Comparison of ENCODE assay signal across 1 cellular context in the genomic region with DNA sequence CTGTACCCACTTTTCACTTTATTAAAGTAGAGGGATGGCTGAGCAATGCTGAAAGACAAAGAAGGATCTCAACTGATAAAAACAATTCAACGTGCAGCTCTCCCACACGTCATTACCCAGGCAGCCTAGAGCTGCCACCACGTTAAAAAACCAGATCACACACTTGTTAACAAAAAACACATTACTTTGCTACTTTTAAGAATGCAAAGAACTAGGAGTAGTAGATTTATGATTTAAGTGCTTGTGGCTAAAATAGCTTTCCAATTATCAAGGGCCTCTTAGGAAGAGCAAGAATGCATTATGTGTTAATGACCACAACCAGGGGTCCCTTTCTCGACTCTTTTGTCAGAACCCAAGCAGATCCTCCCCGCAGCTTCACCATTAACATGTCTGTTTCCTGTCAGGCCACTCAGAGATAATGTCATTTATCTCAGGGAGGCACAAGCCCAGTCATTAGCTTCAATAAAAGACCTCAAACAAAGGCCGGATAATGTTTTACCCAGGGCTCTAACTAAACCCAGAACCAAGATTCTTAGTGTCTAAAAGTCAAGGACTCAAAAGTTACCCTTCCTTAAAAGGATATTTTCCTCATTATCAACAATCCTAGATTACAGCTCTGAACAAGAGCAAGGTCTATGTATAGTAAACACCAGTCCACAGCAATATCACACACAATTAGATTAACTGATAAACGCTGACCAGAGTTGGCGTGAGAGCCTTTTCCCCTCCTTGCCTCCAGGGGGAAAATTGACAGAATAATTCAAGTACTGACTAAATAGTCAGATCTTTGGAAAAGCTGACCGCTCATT.
TF ChIP-seq lines count a peak whose summit lies in the region.

No MANE protein-coding gene starts in this region.

TF ChIP-seq in GM12878, 131 proteins besides CTCF, POLR2A, EP300 and RAD21 (continued from another document):
- TF ChIP-seq, protein P1, sequence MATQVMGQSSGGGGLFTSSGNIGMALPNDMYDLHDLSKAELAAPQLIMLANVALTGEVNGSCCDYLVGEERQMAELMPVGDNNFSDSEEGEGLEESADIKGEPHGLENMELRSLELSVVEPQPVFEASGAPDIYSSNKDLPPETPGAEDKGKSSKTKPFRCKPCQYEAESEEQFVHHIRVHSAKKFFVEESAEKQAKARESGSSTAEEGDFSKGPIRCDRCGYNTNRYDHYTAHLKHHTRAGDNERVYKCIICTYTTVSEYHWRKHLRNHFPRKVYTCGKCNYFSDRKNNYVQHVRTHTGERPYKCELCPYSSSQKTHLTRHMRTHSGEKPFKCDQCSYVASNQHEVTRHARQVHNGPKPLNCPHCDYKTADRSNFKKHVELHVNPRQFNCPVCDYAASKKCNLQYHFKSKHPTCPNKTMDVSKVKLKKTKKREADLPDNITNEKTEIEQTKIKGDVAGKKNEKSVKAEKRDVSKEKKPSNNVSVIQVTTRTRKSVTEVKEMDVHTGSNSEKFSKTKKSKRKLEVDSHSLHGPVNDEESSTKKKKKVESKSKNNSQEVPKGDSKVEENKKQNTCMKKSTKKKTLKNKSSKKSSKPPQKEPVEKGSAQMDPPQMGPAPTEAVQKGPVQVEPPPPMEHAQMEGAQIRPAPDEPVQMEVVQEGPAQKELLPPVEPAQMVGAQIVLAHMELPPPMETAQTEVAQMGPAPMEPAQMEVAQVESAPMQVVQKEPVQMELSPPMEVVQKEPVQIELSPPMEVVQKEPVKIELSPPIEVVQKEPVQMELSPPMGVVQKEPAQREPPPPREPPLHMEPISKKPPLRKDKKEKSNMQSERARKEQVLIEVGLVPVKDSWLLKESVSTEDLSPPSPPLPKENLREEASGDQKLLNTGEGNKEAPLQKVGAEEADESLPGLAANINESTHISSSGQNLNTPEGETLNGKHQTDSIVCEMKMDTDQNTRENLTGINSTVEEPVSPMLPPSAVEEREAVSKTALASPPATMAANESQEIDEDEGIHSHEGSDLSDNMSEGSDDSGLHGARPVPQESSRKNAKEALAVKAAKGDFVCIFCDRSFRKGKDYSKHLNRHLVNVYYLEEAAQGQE (IDR thresholded peaks at IDR 0.05; ENCODE audit: low read depth, low read length), result no peak
- no peak for TF ChIP-seq SMC3 (IDR thresholded peaks at IDR 0.05; ENCODE audit: borderline replicate concordance, low read length)
- TF ChIP-seq, protein P2, sequence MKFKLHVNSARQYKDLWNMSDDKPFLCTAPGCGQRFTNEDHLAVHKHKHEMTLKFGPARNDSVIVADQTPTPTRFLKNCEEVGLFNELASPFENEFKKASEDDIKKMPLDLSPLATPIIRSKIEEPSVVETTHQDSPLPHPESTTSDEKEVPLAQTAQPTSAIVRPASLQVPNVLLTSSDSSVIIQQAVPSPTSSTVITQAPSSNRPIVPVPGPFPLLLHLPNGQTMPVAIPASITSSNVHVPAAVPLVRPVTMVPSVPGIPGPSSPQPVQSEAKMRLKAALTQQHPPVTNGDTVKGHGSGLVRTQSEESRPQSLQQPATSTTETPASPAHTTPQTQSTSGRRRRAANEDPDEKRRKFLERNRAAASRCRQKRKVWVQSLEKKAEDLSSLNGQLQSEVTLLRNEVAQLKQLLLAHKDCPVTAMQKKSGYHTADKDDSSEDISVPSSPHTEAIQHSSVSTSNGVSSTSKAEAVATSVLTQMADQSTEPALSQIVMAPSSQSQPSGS (IDR thresholded peaks at IDR 0.05; ENCODE audit: low read length), result no peak
- no peak for TF ChIP-seq IKZF2 (IDR thresholded peaks at IDR 0.05)
- TF ChIP-seq KLF5 (IDR thresholded peaks at IDR 0.05; ENCODE audit: partially characterized antibody), result no peak
- no peak for TF ChIP-seq SUZ12 (IDR thresholded peaks at IDR 0.05; ENCODE audit: unreplicated experiment)
- no peak for TF ChIP-seq KDM1A (IDR thresholded peaks at IDR 0.05; ENCODE audit: borderline replicate concordance)
- TF ChIP-seq CREB1 (IDR thresholded peaks at IDR 0.05; ENCODE audit: low read depth), result no peak
